ENCODE assay signal across 8 cellular contexts in the genomic region with DNA sequence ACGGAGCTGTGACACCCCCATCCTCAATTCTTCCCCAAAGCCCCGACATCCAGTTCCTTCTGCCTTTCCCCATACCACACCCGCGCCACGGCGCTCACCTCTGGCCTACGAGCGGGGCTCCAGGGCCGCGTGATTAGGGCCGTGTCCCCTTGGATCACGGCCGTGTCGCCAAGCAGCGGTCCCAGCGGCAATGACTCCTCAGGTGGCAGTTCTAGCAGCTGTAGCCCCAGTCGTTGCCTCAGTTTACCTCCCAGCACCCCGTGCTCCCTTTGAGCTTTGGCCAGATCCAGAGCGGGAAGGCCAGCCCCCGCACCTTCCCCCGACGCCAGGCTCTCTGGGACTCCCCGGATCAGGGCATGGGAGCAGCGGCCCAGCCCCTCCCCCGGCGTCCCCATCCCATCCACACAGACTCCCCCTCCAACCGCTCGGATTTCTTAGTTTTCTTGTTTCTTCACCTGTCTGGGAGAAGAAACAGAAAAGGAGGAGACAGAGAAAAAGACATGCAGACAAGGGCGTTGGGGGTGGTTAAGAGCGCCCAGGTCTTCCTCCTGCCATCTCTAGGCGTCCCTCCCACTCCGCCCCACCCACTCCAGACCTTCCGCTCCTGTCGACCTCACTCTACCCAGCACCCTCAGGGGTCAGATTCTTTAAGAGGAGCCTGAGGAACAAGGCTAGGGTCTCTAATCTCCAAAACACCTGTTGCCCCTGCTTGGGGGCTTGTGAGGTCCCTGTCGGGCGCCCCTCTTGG. TPM values are rescaled to one million over a fixed set of nuclear protein-coding genes. Genes with fewer than 3 reads are reported as not detected.
A peak's percentile ranks its signal among the peaks of the same experiment; 100 is the strongest.
DNase-seq lines count a peak whose midpoint lies in the region; ATAC-seq lines count a peak whose summit lies in the region.

A gene with protein sequence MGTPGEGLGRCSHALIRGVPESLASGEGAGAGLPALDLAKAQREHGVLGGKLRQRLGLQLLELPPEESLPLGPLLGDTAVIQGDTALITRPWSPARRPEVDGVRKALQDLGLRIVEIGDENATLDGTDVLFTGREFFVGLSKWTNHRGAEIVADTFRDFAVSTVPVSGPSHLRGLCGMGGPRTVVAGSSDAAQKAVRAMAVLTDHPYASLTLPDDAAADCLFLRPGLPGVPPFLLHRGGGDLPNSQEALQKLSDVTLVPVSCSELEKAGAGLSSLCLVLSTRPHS (minus strand): TSS at position 533 of the 748 bp plus-strand sequence. CDS start 138 bp downstream, at position 395.

- H3K36me3 Mint-ChIP-seq in activated CD4-positive, alpha-beta T cell treated with anti-CD3 and anti-CD28 coated beads, Interleukin-2, amount 10 ng/mL, durations not matched to agents 24 days and 14 days (ENCODE audit: low read depth) = peaks cover 43% of the 10 kb centered on the region
- H3K36me3 Mint-ChIP-seq in activated T-helper 17 cell treated with anti-CD3 and anti-CD28 coated beads, Interleukin-2, amount 50 U/mL, for 72 hours (ENCODE audit: low read depth) = peaks cover 67% of the 10 kb centered on the region

- peak; percentile 22 for ATAC-seq in activated T-helper 17 cell treated with anti-CD3 and anti-CD28 coated beads, Interleukin-2, amount 50 U/mL, for 72 hours (replicated peaks)
- ATAC-seq in left ventricle myocardium superior = peak; percentile 47
- peak; percentile 57 for ATAC-seq in sciatic nerve
- ATAC-seq in HG03095 (IDR thresholded peaks at IDR 0.05; ENCODE audit: unreplicated experiment) = no peak
- no peak for ATAC-seq in HG03354 (IDR thresholded peaks at IDR 0.05; ENCODE audit: poor library complexity, severe bottlenecking, unreplicated experiment)

- no peaks in the 10 kb centered on the region for H3K27me3 Mint-ChIP-seq in activated CD4-positive, alpha-beta T cell treated with anti-CD3 and anti-CD28 coated beads, Interleukin-2, amount 10 ng/mL, durations not matched to agents 24 days and 14 days
- H3K27me3 Mint-ChIP-seq in activated T-helper 17 cell treated with anti-CD3 and anti-CD28 coated beads, Interleukin-2, amount 50 U/mL, for 72 hours = no peaks in the 10 kb centered on the region

- no peak for DNase-seq in activated CD4-positive, alpha-beta T cell treated with anti-CD3 and anti-CD28 coated beads, Interleukin-2, amount 10 ng/mL, durations not matched to agents 24 days and 14 days
- no peak for DNase-seq in activated CD4-positive, alpha-beta T cell treated with anti-CD3 and anti-CD28 coated beads, Interleukin-2, amount 50 U/mL, for 4 hours
- peak; percentile 45 for DNase-seq in left ventricle myocardium superior
- no peak for DNase-seq in sciatic nerve (ENCODE audit: low spot score)
- DNase-seq in stimulated activated naive CD4-positive, alpha-beta T cell (lab: John Stamatoyannopoulos, UW) = no peak

- no peaks in the 10 kb centered on the region for H3K9me3 Mint-ChIP-seq in activated CD4-positive, alpha-beta T cell treated with anti-CD3 and anti-CD28 coated beads, Interleukin-2, amount 10 ng/mL, durations not matched to agents 24 days and 14 days
- H3K9me3 Mint-ChIP-seq in activated T-helper 17 cell treated with anti-CD3 and anti-CD28 coated beads, Interleukin-2, amount 50 U/mL, for 72 hours = no peaks in the 10 kb centered on the region

- peaks cover 58% of the 10 kb centered on the region for H3K4me1 Mint-ChIP-seq in activated CD4-positive, alpha-beta T cell treated with anti-CD3 and anti-CD28 coated beads, Interleukin-2, amount 10 ng/mL, durations not matched to agents 24 days and 14 days
- peaks cover 34% of the 10 kb centered on the region for H3K4me1 Mint-ChIP-seq in activated T-helper 17 cell treated with anti-CD3 and anti-CD28 coated beads, Interleukin-2, amount 50 U/mL, for 72 hours

- peak within 1 kb of the TSS; percentile 97 for H3K4me3 Mint-ChIP-seq in activated CD4-positive, alpha-beta T cell treated with anti-CD3 and anti-CD28 coated beads, Interleukin-2, amount 10 ng/mL, durations not matched to agents 24 days and 14 days
- peak within 1 kb of the TSS; percentile 77 for H3K4me3 Mint-ChIP-seq in activated T-helper 17 cell treated with anti-CD3 and anti-CD28 coated beads, Interleukin-2, amount 50 U/mL, for 72 hours

- H3K27ac Mint-ChIP-seq in activated CD4-positive, alpha-beta T cell treated with anti-CD3 and anti-CD28 coated beads, Interleukin-2, amount 10 ng/mL, durations not matched to agents 24 days and 14 days = peak within 1 kb of the TSS; percentile 74
- H3K27ac Mint-ChIP-seq in activated T-helper 17 cell treated with anti-CD3 and anti-CD28 coated beads, Interleukin-2, amount 50 U/mL, for 72 hours = no peak within 1 kb of the TSS

- intact Hi-C loops in activated CD4-positive, alpha-beta T cell treated with anti-CD3 and anti-CD28 coated beads, Interleukin-2, amount 10 ng/mL, durations not matched to agents 24 days and 14 days (cut with micrococcal nuclease) = loop anchor here (1.0 to 2.0 kb wide), 3 partner anchors 9 to 66 kb away; a partner anchor contains a TSS
- intact Hi-C loops in left ventricle myocardium superior (cut with micrococcal nuclease) = no loop called here
- intact Hi-C loops in sciatic nerve (cut with DNase I) = loop anchor here (10.0 kb wide), 1 partner anchor 106 kb away; no protein-coding TSS in a partner anchor

RNA-seq across cellular contexts. Expression of the gene that starts here (rescaled TPM):
- total RNA-seq in activated CD4-positive, alpha-beta T cell treated with anti-CD3 and anti-CD28 coated beads, Interleukin-2, amount 10 ng/mL, durations not matched to agents 24 days and 14 days = 4.8 and 5.6 TPM in 2 replicates
- 10 to 100 TPM in 1 of 2 donors, 1 to 10 TPM in 1; 9.4 to 23.8 TPM for total RNA-seq in activated T-helper 17 cell treated with anti-CD3 and anti-CD28 coated beads, Interleukin-2, amount 50 U/mL, for 72 hours
- total RNA-seq in left ventricle myocardium superior = 27.6 TPM
- 124 TPM for total RNA-seq in sciatic nerve

Comparison
In these comparisons a context has a peak if more than half of its experiments do, and no peak if none do; other contexts are left out.
1. ATAC-seq: peak in activated T-helper 17 cell treated with anti-CD3 and anti-CD28 coated beads, Interleukin-2, amount 50 U/mL, for 72 hours (single experiment), left ventricle myocardium superior (single experiment) and sciatic nerve (single experiment); none in HG03095 (single experiment) and HG03354 (single experiment).